In the genomic region with DNA sequence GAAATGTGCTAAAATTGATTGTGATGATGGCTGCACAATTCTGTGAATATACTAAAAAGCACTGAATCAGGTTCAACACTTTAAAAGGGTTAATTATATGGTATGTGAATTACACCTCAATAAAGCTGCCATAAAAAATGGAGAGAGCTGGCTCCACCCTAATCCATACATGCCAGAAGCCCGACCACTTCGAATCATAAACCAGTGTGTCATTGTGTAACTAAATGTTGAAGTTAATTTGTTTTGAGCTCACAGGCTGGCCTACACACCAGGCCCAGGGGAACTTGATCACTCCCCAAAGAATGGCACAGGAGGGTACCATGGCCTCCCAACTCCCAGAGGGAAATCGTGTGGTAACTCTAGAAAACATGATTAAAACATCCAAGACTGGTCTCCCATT, we compare ENCODE assay signal across 23 cellular contexts. TPM values are rescaled to one million over a fixed set of nuclear protein-coding genes. Genes with fewer than 3 reads are reported as not detected.
"Had no signal": no experiment of that assay in that cellular context is flagged by ENCODE, and none has a peak within 500 bp of the region (broad histone marks: within the 10 kb centered on the region; RNA-seq: fewer than 3 reads in every experiment).

No MANE protein-coding gene starts in this region.

- H3K9me3 ChIP-seq: pancreas, psoas muscle, right lobe of liver had no signal

- DNase-seq: cerebellar nuclear complex; effector CD4-positive, alpha-beta T cell; endodermal cell; erythroblast; foreskin keratinocyte; kidney; left cardiac atrium; left ventricle myocardium superior; mesenchymal stem cell; midbrain; naive thymus-derived CD4-positive, alpha-beta T cell; pancreas; psoas muscle; retina; right lobe of liver; stimulated activated CD4-positive, alpha-beta T cell treated with anti-CD3 and anti-CD28 coated beads, Interleukin-12 subunit alpha, Interleukin-12 subunit beta, amount 100 ng/mL, for 4 hours; stimulated activated CD4-positive, alpha-beta T cell treated with anti-CD3 and anti-CD28 coated beads, Interleukin-2, amount 100 ng/mL, for 48 hours; stimulated activated naive CD4-positive, alpha-beta T cell treated with Interleukin-2 at 50 U/mL for 16 hours; upper lobe of left lung had no signal

- ATAC-seq: foreskin keratinocyte; left cardiac atrium; left ventricle myocardium superior; naive thymus-derived CD4-positive, alpha-beta T cell; pancreas; psoas muscle; right lobe of liver had no signal

- H3K4me1 ChIP-seq: foreskin keratinocyte, psoas muscle, right lobe of liver, upper lobe of left lung had no signal

- H3K27me3 Mint-ChIP-seq: naive thymus-derived CD4-positive, alpha-beta T cell had no signal

- H3K27ac Mint-ChIP-seq: endodermal cell had no signal

- H3K27me3 ChIP-seq: foreskin keratinocyte, pancreas, right lobe of liver, upper lobe of left lung had no signal

- H3K4me3 ChIP-seq: coronary artery, lung, pancreas, psoas muscle, right lobe of liver, upper lobe of left lung had no signal

- H3K27ac ChIP-seq: coronary artery, foreskin keratinocyte, pancreas, psoas muscle, right lobe of liver, upper lobe of left lung had no signal

- H3K4me3 Mint-ChIP-seq: endodermal cell; naive thymus-derived CD4-positive, alpha-beta T cell had no signal

RNA-seq across cellular contexts. Expression of a gene that starts 23.5 kb away (rescaled TPM):
- total RNA-seq: endothelial cell of umbilical vein, foreskin keratinocyte had no signal
- polyA plus RNA-seq: endothelial cell of umbilical vein had no signal

RNA-seq across cellular contexts. Expression of a gene that starts 24.9 kb away (rescaled TPM):
- polyA plus RNA-seq: neural cell had no signal
